27 cellular contexts compared by ENCODE assay signal in genomic region chr10:128577958-128578750, GRCh38.
DNase-seq lines count a peak whose midpoint lies in the region; ATAC-seq, FAIRE-seq and TF ChIP-seq lines count a peak whose summit lies in the region.
"Had no signal": no experiment of that assay in that cellular context is flagged by ENCODE, and none has a peak within 500 bp of the region (broad histone marks: within the 10 kb centered on the region; RNA-seq: fewer than 3 reads in every experiment).

No MANE protein-coding gene starts in this region.

- peak overlapping the region; percentile 37 for H4K12ac ChIP-seq in trophoblast cell (ENCODE audit: low read depth, low read length)

- no peak overlapping the region for H3K9ac ChIP-seq in HUES6 (ENCODE audit: low read length)
- H3K9ac ChIP-seq in SK-N-MC (ENCODE audit: insufficient read length) = no peak overlapping the region
- no peak overlapping the region for H3K9ac ChIP-seq in H1 (replicated peaks in 1 of 4; ENCODE audit: extremely low read depth in 1 of 4, low read depth in 3 of 4, low read length in 3 of 4)
- H3K9ac ChIP-seq in trophoblast cell (ENCODE audit: low read length) = no peak overlapping the region
- H3K9ac ChIP-seq: GM23248 had no signal

- no peaks in the 10 kb centered on the region for H3K9me3 Mint-ChIP-seq in stimulated activated naive CD8-positive, alpha-beta T cell treated with anti-CD3 and anti-CD28 coated beads, Interleukin-15, amount 100 ng/mL, for 72 hours
- H3K9me3 Mint-ChIP-seq: IgD-negative memory B cell had no signal

- H3K27ac Mint-ChIP-seq in stimulated activated naive CD8-positive, alpha-beta T cell treated with anti-CD3 and anti-CD28 coated beads, Interleukin-15, amount 100 ng/mL, for 72 hours = no peak overlapping the region
- H3K27ac Mint-ChIP-seq: CD4-positive, CD25-positive, alpha-beta regulatory T cell; CD8-positive, alpha-beta memory T cell; HFFc6; IgD-negative memory B cell had no signal

- TF ChIP-seq RAD21 in H1 (IDR thresholded peaks at IDR 0.05 in 1 of 2, conservative IDR thresholded peaks at IDR 0.05 in 1 of 2; ENCODE audit: low read depth in 2 of 2, low read length in 2 of 2) = no peak

- peak overlapping the region; percentile 90; the same call in 1 of the 2 replicates for H2BK20ac ChIP-seq in H1 (ENCODE audit: low read length)

- H3K23me2 ChIP-seq in H1 (ENCODE audit: low read depth, low read length) = no peaks in the 10 kb centered on the region; the same call in 1 of the 2 replicates

- DNase-seq in SK-N-MC (ENCODE audit: low read depth, low spot score) (no peak), H1 (ENCODE audit: low read depth in 1 of 2, low spot score in 2 of 2) (no peak), trophoblast cell (peak; percentile 78 to 79), GM19238 (ENCODE audit: insufficient read length, low spot score) (no peak), T-helper 1 cell (no peak)
- no peak for DNase-seq in stimulated activated naive CD8-positive, alpha-beta T cell treated with anti-CD3 and anti-CD28 coated beads, Interleukin-15, amount 100 ng/mL, for 72 hours
- DNase-seq: ACHN; C1 segment of cervical spinal cord; CD4-positive, CD25-positive, alpha-beta regulatory T cell; CD8-positive, alpha-beta memory T cell; COR-L47; DMS 273 treated with DMSO at 0.1 percent for 48 hours; DMS53; DND-41; EL; GM23248; HFFc6 had no signal

- no peaks in the 10 kb centered on the region for H3K27me3 ChIP-seq in HUES6 (ENCODE audit: control insufficient read depth, insufficient read depth, low read length)
- H3K27me3 ChIP-seq in H1 (replicated peaks in 1 of 4; ENCODE audit: control insufficient read depth in 3 of 4, extremely low read depth in 1 of 4, insufficient read depth in 3 of 4, low read length in 3 of 4) = peaks cover 0 to 3% (median 1%) of the 10 kb centered on the region in 4 experiments; a peak in 4 of 7 replicates
- no peaks in the 10 kb centered on the region for H3K27me3 ChIP-seq in trophoblast cell (ENCODE audit: insufficient read depth, low read length)
- H3K27me3 ChIP-seq: BE2C had no signal

- peak overlapping the region; percentile 68; the same call in 1 of the 2 replicates for H2BK5ac ChIP-seq in H1 (ENCODE audit: low read depth, low read length)
- peak overlapping the region; percentile 45 for H2BK5ac ChIP-seq in trophoblast cell (ENCODE audit: low read depth, low read length, poor library complexity)

- H3K14ac ChIP-seq in H1 (ENCODE audit: insufficient read length) (no peak overlapping the region), trophoblast cell (ENCODE audit: low read length) (peak overlapping the region; percentile 61)

- no peak overlapping the region for H3K4ac ChIP-seq in H1 (replicated peaks; ENCODE audit: insufficient read length, low read depth, low read length)
- H3K4ac ChIP-seq in trophoblast cell (ENCODE audit: low read depth, low read length) = peak overlapping the region; percentile 43

- no peak overlapping the region for H3K4me3 Mint-ChIP-seq in stimulated activated naive CD8-positive, alpha-beta T cell treated with anti-CD3 and anti-CD28 coated beads, Interleukin-15, amount 100 ng/mL, for 72 hours
- H3K4me3 Mint-ChIP-seq: CD4-positive, CD25-positive, alpha-beta regulatory T cell; CD8-positive, alpha-beta memory T cell; HFFc6; IgD-negative memory B cell had no signal

- no peaks in the 10 kb centered on the region for H3K27me3 Mint-ChIP-seq in stimulated activated naive CD8-positive, alpha-beta T cell treated with anti-CD3 and anti-CD28 coated beads, Interleukin-15, amount 100 ng/mL, for 72 hours
- H3K27me3 Mint-ChIP-seq: IgD-negative memory B cell had no signal

- peak overlapping the region; percentile 88; the same call in 1 of the 2 replicates for H2BK15ac ChIP-seq in H1 (ENCODE audit: low read length)

- H3K4me3 ChIP-seq in HUES6 (ENCODE audit: low read depth, low read length) (no peak overlapping the region), SK-N-MC (no peak overlapping the region), H1 (ENCODE audit: extremely low read depth in 1 of 4, insufficient read depth in 2 of 4, low read depth in 3 of 4, low read length in 4 of 4) (no peak overlapping the region), trophoblast cell (ENCODE audit: low read depth, low read length) (no peak overlapping the region)
- H3K4me3 ChIP-seq: GM12878, GM23248 had no signal

- peak overlapping the region; percentile 99 for H2BK12ac ChIP-seq in H1 (ENCODE audit: low read depth, low read length)
- H2BK12ac ChIP-seq in trophoblast cell (ENCODE audit: low read length) = peak overlapping the region; percentile 85

- H3K36me3 ChIP-seq in HUES6 (ENCODE audit: control insufficient read depth, insufficient read depth, low read length) = no peaks in the 10 kb centered on the region
- no peaks in the 10 kb centered on the region for H3K36me3 ChIP-seq in SK-N-MC (ENCODE audit: insufficient read depth, low read length)
- no peaks in the 10 kb centered on the region for H3K36me3 ChIP-seq in H1 (ENCODE audit: control insufficient read depth in 2 of 4, insufficient read depth in 4 of 4, low read length in 3 of 4)
- H3K36me3 ChIP-seq in trophoblast cell (ENCODE audit: control insufficient read depth in 1 of 2, insufficient read depth in 2 of 2, low read length in 2 of 2) = no peaks in the 10 kb centered on the region
- H3K36me3 ChIP-seq: BE2C had no signal

- H3K79me2 ChIP-seq in H1 (ENCODE audit: control insufficient read depth in 1 of 2, insufficient read depth in 2 of 2, low read length in 2 of 2) = no peaks in the 10 kb centered on the region
- no peaks in the 10 kb centered on the region for H3K79me2 ChIP-seq in trophoblast cell (ENCODE audit: control insufficient read depth, insufficient read depth, low read length, poor library complexity)

- H3K4me1 Mint-ChIP-seq in stimulated activated naive CD8-positive, alpha-beta T cell treated with anti-CD3 and anti-CD28 coated beads, Interleukin-15, amount 100 ng/mL, for 72 hours = no peaks in the 10 kb centered on the region
- H3K4me1 Mint-ChIP-seq: CD4-positive, CD25-positive, alpha-beta regulatory T cell; CD8-positive, alpha-beta memory T cell; IgD-negative memory B cell had no signal

- H3K27ac ChIP-seq in HUES6 (ENCODE audit: low read depth, low read length) (peak overlapping the region; percentile 43; the same call in 1 of the 2 replicates), SK-N-MC (0 out of 2 replicates have a peak overlapping the region, but pooled peaks have one; percentile 90), H1 (ENCODE audit: low read depth, low read length) (no peak overlapping the region), trophoblast cell (ENCODE audit: low read depth, low read length) (no peak overlapping the region)
- H3K27ac ChIP-seq: GM23248, HL-60 had no signal

- peak; percentile 19 for FAIRE-seq in H1 (lab: Jason Lieb, UNC)
- FAIRE-seq: A204.1, GM12878, GM19239, H54 had no signal

- H3K9me3 ChIP-seq in HUES6 (ENCODE audit: control insufficient read depth, insufficient read depth, low read depth, low read length) (no peaks in the 10 kb centered on the region), SK-N-MC (ENCODE audit: low read depth, low read length) (no peaks in the 10 kb centered on the region), H1 (ENCODE audit: insufficient read depth in 2 of 2, low read depth in 1 of 2, low read length in 1 of 2) (no peaks in the 10 kb centered on the region; a peak in 2 of 4 replicates), trophoblast cell (ENCODE audit: insufficient read depth, low read depth, low read length) (no peaks in the 10 kb centered on the region)
- H3K9me3 ChIP-seq: BE2C had no signal

- H2AK5ac ChIP-seq in H1 (ENCODE audit: low read depth, low read length) (peak overlapping the region; percentile 86), trophoblast cell (ENCODE audit: low read length) (peak overlapping the region; percentile 49)

- POLR2A ChIA-PET in H1 (lab: Charles Lee; ENCODE audit: partially characterized antibody) = interaction anchor here (0.6 kb wide), 1 partner anchor 748 kb away, joined by 3 read pairs; no protein-coding TSS in a partner anchor

- H4K8ac ChIP-seq in H1 (ENCODE audit: extremely low read depth, insufficient read depth, low read length) = no peak overlapping the region
- H4K8ac ChIP-seq in trophoblast cell (ENCODE audit: low read depth, low read length) = peak overlapping the region; percentile 58

- no peak for TF ChIP-seq POLR2A in H1 (IDR thresholded peaks at IDR 0.05; ENCODE audit: control extremely low read depth in 1 of 2, low read depth in 2 of 2, low read length in 2 of 2)

- no peak overlapping the region for H3K4me2 ChIP-seq in H1 (ENCODE audit: insufficient read depth in 1 of 2, low read depth in 2 of 2, low read length in 2 of 2)
- no peak overlapping the region for H3K4me2 ChIP-seq in trophoblast cell (ENCODE audit: low read length)

- ATAC-seq in stimulated activated naive CD8-positive, alpha-beta T cell treated with anti-CD3 and anti-CD28 coated beads, Interleukin-15, amount 100 ng/mL, for 72 hours = no peak
- ATAC-seq in GM19397 (IDR thresholded peaks at IDR 0.05; ENCODE audit: unreplicated experiment) = no peak
- ATAC-seq: GM12878, HCT116 had no signal

- peaks cover 47% of the 10 kb centered on the region for H3K4me1 ChIP-seq in HUES6 (ENCODE audit: control insufficient read depth, insufficient read depth, low read length)
- H3K4me1 ChIP-seq in H1 (replicated peaks in 1 of 4; ENCODE audit: control insufficient read depth in 3 of 4, insufficient read depth in 4 of 4, low read length in 3 of 4) = peaks cover 0 to 10% (median 4%) of the 10 kb centered on the region in 4 experiments; a peak in 5 of 7 replicates
- H3K4me1 ChIP-seq in trophoblast cell (ENCODE audit: control insufficient read depth in 1 of 2, insufficient read depth in 2 of 2, low read length in 2 of 2) = peaks cover 13 to 26% of the 10 kb centered on the region in 2 experiments

- H3K23ac ChIP-seq in H1 (ENCODE audit: insufficient read length) (no peak overlapping the region), trophoblast cell (ENCODE audit: low read length) (no peak overlapping the region)

- H3K56ac ChIP-seq in H1 (replicated peaks; ENCODE audit: insufficient read length, low read depth, low read length) = no peak overlapping the region

- H3K79me1 ChIP-seq in H1 (ENCODE audit: low read depth, low read length) (no peaks in the 10 kb centered on the region), trophoblast cell (ENCODE audit: low read length) (peaks cover 38% of the 10 kb centered on the region)

- no peak for TF ChIP-seq CTCF in H1 (IDR thresholded peaks at IDR 0.05; ENCODE audit: control extremely low read depth in 1 of 3, insufficient read depth in 1 of 3, low read depth in 1 of 3, low read length in 3 of 3)

- H4K5ac ChIP-seq in H1 (ENCODE audit: insufficient read length, low read depth, low read length) = no peak overlapping the region

- no peak overlapping the region for H2AFZ ChIP-seq in H1 (ENCODE audit: low read length)
- no peak overlapping the region for H2AFZ ChIP-seq in trophoblast cell (ENCODE audit: insufficient read depth, low read length, poor library complexity)
- H2AFZ ChIP-seq: GM23248 had no signal

- H2BK120ac ChIP-seq in H1 (replicated peaks; ENCODE audit: low read depth, low read length) (no peak overlapping the region), trophoblast cell (ENCODE audit: insufficient read depth, low read length, poor library complexity) (peak overlapping the region; percentile 65)

- WGBS in H1 (ENCODE audit: extremely low coverage in 1 of 2, insufficient coverage in 1 of 2, insufficient read length in 1 of 2, insufficient replicate concordance in 2 of 2, low coverage in 1 of 2, low lambda C conversion rate in 2 of 2, missing lambda C conversion rate in 1 of 2), 2 experiments = 91% methylated on average over 13 of the region's 13 CpGs; no CpG with 5 or more reads in 1 of the 2 experiments
- no CpG with 5 or more reads among the region's 13 CpGs for WGBS in trophoblast cell (ENCODE audit: extremely low coverage, insufficient coverage, insufficient read length)

- no peak for TF ChIP-seq EP300 in H1 (IDR thresholded peaks at IDR 0.05; ENCODE audit: borderline replicate concordance in 1 of 2, low read depth in 2 of 2, low read length in 2 of 2)

- CTCF ChIA-PET in H1 (lab: Charles Lee; ENCODE audit: partially characterized antibody) = interaction anchor here (1.1 kb wide), 1 partner anchor 29 kb away, joined by 3 read pairs; no protein-coding TSS in a partner anchor

- H4K91ac ChIP-seq in H1 (replicated peaks; ENCODE audit: insufficient read length, low read length) (no peak overlapping the region), trophoblast cell (ENCODE audit: low read depth, low read length) (peak overlapping the region; percentile 89)

- peak overlapping the region; percentile 71 for H3K18ac ChIP-seq in H1 (ENCODE audit: extremely low read depth, low read length)
- H3K18ac ChIP-seq in trophoblast cell (ENCODE audit: low read length) = peak overlapping the region; percentile 76

- no peaks in the 10 kb centered on the region for H4K20me1 ChIP-seq in H1 (replicated peaks in 1 of 2; ENCODE audit: control insufficient read depth in 1 of 2, insufficient read depth in 2 of 2, low read length in 2 of 2)

Comparison
In these comparisons a context has a peak if more than half of its experiments do, and no peak if none do; other contexts are left out.
1. H3K27ac ChIP-seq: peak in HUES6 (single experiment) and SK-N-MC (single experiment); none in H1 (single experiment) and trophoblast cell (single experiment).
2. DNase-seq: peak in trophoblast cell (2 of 2); none in SK-N-MC (single experiment), H1 (0 of 2), GM19238 (single experiment), stimulated activated naive CD8-positive, alpha-beta T cell treated with anti-CD3 and anti-CD28 coated beads, Interleukin-15, amount 100 ng/mL, for 72 hours (0 of 2) and T-helper 1 cell (0 of 5).